ENCODE assay signal across 1 cellular context in genomic region chr6:4136354-4136831, GRCh38.
TF ChIP-seq lines count a peak whose summit lies in the region.

No MANE protein-coding gene starts in this region.

TF ChIP-seq in K562, 482 proteins besides CTCF, POLR2A, EP300 and RAD21 (continued from another document):
- TF ChIP-seq PBX2 (CRISPR knock-in tag; IDR thresholded peaks at IDR 0.05; ENCODE audit: low read depth) (no peak), PBX2 (tag; conservative IDR thresholded peaks at IDR 0.05; ENCODE audit: low read depth) (no peak), SIN3A (IDR thresholded peaks at IDR 0.05; ENCODE audit: borderline replicate concordance in 2 of 2, control insufficient read depth in 1 of 2, low read depth in 2 of 2, low read length in 2 of 2) (0 out of 4 replicates have a peak, but pooled peaks of 1 of the 2 experiments have one; percentile 29), HLTF (IDR thresholded peaks at IDR 0.05) (no peak), ZNF707 (CRISPR knock-in tag; conservative IDR thresholded peaks at IDR 0.05) (no peak), HNRNPH1 (optimal IDR thresholded peaks at IDR 0.05; ENCODE audit: low read depth, low read length) (no peak), NBN (IDR thresholded peaks at IDR 0.05; ENCODE audit: low read depth) (no peak), ZNF41 (CRISPR knock-in tag; conservative IDR thresholded peaks at IDR 0.05) (no peak), ARNT (IDR thresholded peaks at IDR 0.05) (peak in 1 of 2 experiments; percentile 15; a peak in 1 of 4 replicates), ZNF696 (CRISPR knock-in tag; conservative IDR thresholded peaks at IDR 0.05) (no peak), FOS (IDR thresholded peaks at IDR 0.05; ENCODE audit: extremely low read depth, insufficient read length) (no peak), HDAC6 (IDR thresholded peaks at IDR 0.05; ENCODE audit: low read depth, low read length) (no peak), DACH1 (IDR thresholded peaks at IDR 0.05; ENCODE audit: partially characterized antibody) (no peak), SIN3B (IDR thresholded peaks at IDR 0.05; ENCODE audit: low read depth) (no peak), MTA3 (IDR thresholded peaks at IDR 0.05; ENCODE audit: borderline replicate concordance) (0 out of 2 replicates have a peak, but pooled peaks have one; percentile 10), CHCHD3 (CRISPR knock-in tag; IDR thresholded peaks at IDR 0.05) (no peak), TAL1 (IDR thresholded peaks at IDR 0.05) (no peak), ZNF23 (CRISPR knock-in tag; IDR thresholded peaks at IDR 0.05) (no peak), ARHGAP35 (IDR thresholded peaks at IDR 0.05; ENCODE audit: partially characterized antibody) (no peak), FOXK2 (conservative IDR thresholded peaks at IDR 0.05 in 1 of 2, IDR thresholded peaks at IDR 0.05 in 1 of 2; ENCODE audit: low read depth in 2 of 2) (0 out of 4 replicates have a peak, but pooled peaks of 1 of the 2 experiments have one; percentile 31), HNRNPUL1 (IDR thresholded peaks at IDR 0.05; ENCODE audit: low read length) (no peak), ZNF232 (CRISPR knock-in tag; IDR thresholded peaks at IDR 0.05) (no peak), HEY1 (CRISPR knock-in tag; IDR thresholded peaks at IDR 0.05; ENCODE audit: borderline replicate concordance) (no peak), HOXB6 (CRISPR knock-in tag; IDR thresholded peaks at IDR 0.05; ENCODE audit: borderline replicate concordance) (no peak), KDM4B (IDR thresholded peaks at IDR 0.05; ENCODE audit: borderline replicate concordance in 2 of 2, low read depth in 1 of 2) (no peak), CBX5 (IDR thresholded peaks at IDR 0.05; ENCODE audit: borderline replicate concordance, low read depth) (no peak), ZNF77 (CRISPR knock-in tag; IDR thresholded peaks at IDR 0.05) (no peak), NRF1 (conservative IDR thresholded peaks at IDR 0.05 in 1 of 2, IDR thresholded peaks at IDR 0.05 in 1 of 2) (0 out of 4 replicates have a peak, but pooled peaks of 1 of the 2 experiments have one; percentile 1), PRDM10 (IDR thresholded peaks at IDR 0.05; ENCODE audit: partially characterized antibody) (peak; percentile 87), FOXJ3 (CRISPR knock-in tag; IDR thresholded peaks at IDR 0.05) (no peak), ZNF354B (CRISPR knock-in tag; IDR thresholded peaks at IDR 0.05) (no peak), NFXL1 (CRISPR knock-in tag; IDR thresholded peaks at IDR 0.05) (no peak), HNRNPL (IDR thresholded peaks at IDR 0.05; ENCODE audit: low read depth, low read length) (no peak), ZNF277 (CRISPR knock-in tag; IDR thresholded peaks at IDR 0.05; ENCODE audit: borderline replicate concordance) (no peak), BMI1 (IDR thresholded peaks at IDR 0.05; ENCODE audit: low read length) (no peak), SFPQ (IDR thresholded peaks at IDR 0.05; ENCODE audit: low read depth, low read length) (no peak), ZBTB12 (CRISPR knock-in tag; IDR thresholded peaks at IDR 0.05) (no peak), CBX8 (IDR thresholded peaks at IDR 0.05; ENCODE audit: borderline replicate concordance, extremely low read depth, low read depth, low read length, poor library complexity, severe bottlenecking) (no peak), ZNF12 (CRISPR knock-in tag; IDR thresholded peaks at IDR 0.05) (no peak), HMG20B (CRISPR knock-in tag; IDR thresholded peaks at IDR 0.05) (0 out of 2 replicates have a peak, but pooled peaks have one; percentile 68), ZBTB26 (CRISPR knock-in tag; IDR thresholded peaks at IDR 0.05) (no peak), KHSRP (IDR thresholded peaks at IDR 0.05) (no peak)
